8 cellular contexts compared by ENCODE assay signal in the genomic region with DNA sequence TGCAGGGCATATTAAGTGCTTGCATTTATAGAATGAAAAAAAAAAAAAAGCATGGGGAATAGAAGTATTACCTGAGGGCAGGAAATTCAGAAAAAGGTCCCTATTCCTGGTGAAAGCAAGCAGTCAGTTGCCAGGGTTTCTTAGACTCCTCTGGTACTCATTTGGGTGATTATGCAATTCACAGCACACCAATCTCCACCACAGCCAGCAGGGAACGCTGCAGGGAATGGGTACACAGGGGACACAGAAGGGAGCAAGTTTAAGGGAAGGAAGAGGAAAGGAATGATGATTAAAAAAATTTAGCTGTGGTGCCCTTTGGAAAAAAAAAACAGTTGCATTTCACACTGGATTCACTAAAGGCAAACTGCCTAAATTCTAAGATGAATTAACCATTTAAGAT. TPM values are rescaled to one million over a fixed set of nuclear protein-coding genes. Genes with fewer than 3 reads are reported as not detected.
DNase-seq lines count a peak whose midpoint lies in the region; ATAC-seq, FAIRE-seq and TF ChIP-seq lines count a peak whose summit lies in the region.

No MANE protein-coding gene starts in this region.

- WGBS in gastroesophageal sphincter (ENCODE audit: low coverage in 1 of 2), 2 donors = 10 to 22% methylated on average over 1 of the region's 1 CpG

- DNase-seq in AG08395 (ENCODE audit: low spot score) = peak; percentile 47
- DNase-seq in H54 (ENCODE audit: insufficient read length, low spot score) = peak; percentile 16
- DNase-seq in SKM-1 (lab: John Stamatoyannopoulos, UW; ENCODE audit: unreplicated experiment) = peak; percentile 12
- no peak for DNase-seq in NCI-H1092 treated with DMSO at 0.1 percent for 48 hours (lab: John Stamatoyannopoulos, UW)

- ATAC-seq in gastroesophageal sphincter (peak; percentile 85), HG03432 (IDR thresholded peaks at IDR 0.05; ENCODE audit: unreplicated experiment) (no peak), GM19023 (IDR thresholded peaks at IDR 0.05; ENCODE audit: unreplicated experiment) (no peak)

- FAIRE-seq in H54 (lab: Jason Lieb, UNC) = peak; percentile 88

- no peaks in the 10 kb centered on the region for H3K9me3 ChIP-seq in gastroesophageal sphincter
- H3K9me3 ChIP-seq in skeletal muscle satellite cell (replicated peaks; ENCODE audit: low read length) = no peaks in the 10 kb centered on the region

- peaks cover 9 to 54% (median 19%) of the 10 kb centered on the region in 3 donors for H3K4me1 ChIP-seq in gastroesophageal sphincter
- peaks cover 20% of the 10 kb centered on the region for H3K4me1 ChIP-seq in skeletal muscle satellite cell (ENCODE audit: control insufficient read depth, insufficient read depth, low read length)

- H3K4me3 ChIP-seq in gastroesophageal sphincter (no peak overlapping the region), skeletal muscle satellite cell (ENCODE audit: low read length) (peak overlapping the region; percentile 4)

- H3K27me3 ChIP-seq in gastroesophageal sphincter (no peaks in the 10 kb centered on the region), skeletal muscle satellite cell (ENCODE audit: control insufficient read depth, insufficient read depth, low read length) (no peaks in the 10 kb centered on the region)

- TF ChIP-seq EP300 in gastroesophageal sphincter (IDR thresholded peaks at IDR 0.05) = no peak

- H3K27ac ChIP-seq in gastroesophageal sphincter = peak overlapping the region in 2 of 4 donors; percentile 8 to 26

- TF ChIP-seq CTCF in gastroesophageal sphincter (IDR thresholded peaks at IDR 0.05) = peak in 3 of 4 experiments; percentile 31 to 50 (median 45)

- H3K9ac ChIP-seq in skeletal muscle satellite cell (ENCODE audit: low read depth, low read length) = peak overlapping the region; percentile 36

- no peak for TF ChIP-seq POLR2A in H54 (IDR thresholded peaks at IDR 0.05; ENCODE audit: low read depth, low read length)
- TF ChIP-seq POLR2A in gastroesophageal sphincter (IDR thresholded peaks at IDR 0.05) = no peak

- peak overlapping the region; percentile 65 for H3K4me2 ChIP-seq in skeletal muscle satellite cell (ENCODE audit: low read length)

- H3K36me3 ChIP-seq in gastroesophageal sphincter = no peaks in the 10 kb centered on the region
- no peaks in the 10 kb centered on the region for H3K36me3 ChIP-seq in skeletal muscle satellite cell (ENCODE audit: insufficient read depth, low read length)

RNA-seq across cellular contexts. Expression of a gene that starts 14.2 kb away (rescaled TPM):
- 10 to 100 TPM; 41.4 to 59.0 (median 45.0) TPM for total RNA-seq in gastroesophageal sphincter
- 45.6 and 46.1 TPM in 2 replicates for total RNA-seq in skeletal muscle satellite cell (2012; rRNA removed)
